8 cellular contexts compared by ENCODE assay signal in genomic region chr3:108221403-108221802, GRCh38. TPM values are rescaled to one million over a fixed set of nuclear protein-coding genes. Genes with fewer than 3 reads are reported as not detected.
DNase-seq lines count a peak whose midpoint lies in the region; ATAC-seq and TF ChIP-seq lines count a peak whose summit lies in the region.

No MANE protein-coding gene starts in this region.

- H3K36me3 Mint-ChIP-seq in CD8-positive, alpha-beta T cell: peaks cover 18% of the 10 kb centered on the region
- peaks cover 14% of the 10 kb centered on the region for H3K36me3 Mint-ChIP-seq in effector memory CD8-positive, alpha-beta T cell (ENCODE audit: insufficient read depth)

- H3K4me1 Mint-ChIP-seq in CD8-positive, alpha-beta T cell (ENCODE audit: low read depth): peaks cover 59% of the 10 kb centered on the region
- H3K4me1 Mint-ChIP-seq in effector memory CD8-positive, alpha-beta T cell (ENCODE audit: low read depth in 2 of 2): peaks cover 32 to 52% of the 10 kb centered on the region in 2 donors

- peak overlapping the region; percentile 97 for H3K4me3 Mint-ChIP-seq in CD8-positive, alpha-beta T cell
- H3K4me3 Mint-ChIP-seq in effector memory CD8-positive, alpha-beta T cell: peak overlapping the region; percentile 98 to 99

- peaks cover 43% of the 10 kb centered on the region for H3K4me1 ChIP-seq in CD8-positive, alpha-beta T cell (ENCODE audit: insufficient read depth, low read length)
- peaks cover 25% of the 10 kb centered on the region for H3K4me1 ChIP-seq in neuron (ENCODE audit: insufficient read depth, low read length)

- ATAC-seq in CD8-positive, alpha-beta T cell: no peak
- ATAC-seq in effector memory CD8-positive, alpha-beta T cell (replicated peaks): no peak
- no peak for ATAC-seq in GM18870 (IDR thresholded peaks at IDR 0.05; ENCODE audit: unreplicated experiment)

- no peaks in the 10 kb centered on the region for H3K27me3 ChIP-seq in CD8-positive, alpha-beta T cell (ENCODE audit: insufficient read depth, low read length)
- no peaks in the 10 kb centered on the region for H3K27me3 ChIP-seq in neuron (ENCODE audit: insufficient read depth, low read length)

- CTCF ChIA-PET in CD8-positive, alpha-beta T cell (lab: Charles Lee): interaction anchor here (0.5 to 0.7 kb wide), 2 partner anchors 49 to 293 kb away, joined by 3 read pairs; no protein-coding TSS in a partner anchor

- TF ChIP-seq CTCF in CD8-positive, alpha-beta T cell (IDR thresholded peaks at IDR 0.05): no peak
- TF ChIP-seq CTCF in NB4 (IDR thresholded peaks at IDR 0.05; ENCODE audit: low read depth, low read length): no peak

- H3K27ac ChIP-seq in CD8-positive, alpha-beta T cell (ENCODE audit: low read depth, low read length): peak overlapping the region; percentile 96

- H3K4me3 ChIP-seq in CD8-positive, alpha-beta T cell (ENCODE audit: low read depth, low read length): peak overlapping the region; percentile 73
- H3K4me3 ChIP-seq in NB4 (ENCODE audit: low read depth, low read length): peak overlapping the region; percentile 84
- H3K4me3 ChIP-seq in neuron (ENCODE audit: low read length): peak overlapping the region; percentile 75

- peak overlapping the region; percentile 23 for H2AFZ ChIP-seq in neuron (ENCODE audit: low read depth, low read length)

- H3K27ac Mint-ChIP-seq in CD8-positive, alpha-beta T cell: peak overlapping the region; percentile 98
- H3K27ac Mint-ChIP-seq in effector memory CD8-positive, alpha-beta T cell: peak overlapping the region; percentile 100

- no peaks in the 10 kb centered on the region for H3K36me3 ChIP-seq in CD8-positive, alpha-beta T cell (ENCODE audit: insufficient read depth, low read length)
- peaks cover 15% of the 10 kb centered on the region for H3K36me3 ChIP-seq in neuron (ENCODE audit: insufficient read depth, low read length)

- intact Hi-C loops in CD8-positive, alpha-beta T cell (cut with DNase I, micrococcal nuclease): loop anchor here (2.0 to 10.0 kb wide), 9 partner anchors 73 to 697 kb away; partner anchors contain the start of genes BBX (in 1 of the 2) and HHLA2 (in 1 of the 2)

- POLR2A ChIA-PET in CD8-positive, alpha-beta T cell (lab: Charles Lee): interaction anchor here (0.5 to 6.0 kb wide), 7 partner anchors 11 to 603 kb away, joined by 3 to 46 read pairs (median 5); partner anchors contain the start of gene CD47

- H3K9me3 ChIP-seq in CD8-positive, alpha-beta T cell (ENCODE audit: low read length): no peaks in the 10 kb centered on the region
- H3K9me3 ChIP-seq in neuron (ENCODE audit: low read length): no peaks in the 10 kb centered on the region

- no peaks in the 10 kb centered on the region for H3K27me3 Mint-ChIP-seq in CD8-positive, alpha-beta T cell (ENCODE audit: low read depth)
- H3K27me3 Mint-ChIP-seq in effector memory CD8-positive, alpha-beta T cell: no peaks in the 10 kb centered on the region

- no peaks in the 10 kb centered on the region for H3K9me3 Mint-ChIP-seq in CD8-positive, alpha-beta T cell
- H3K9me3 Mint-ChIP-seq in effector memory CD8-positive, alpha-beta T cell: no peaks in the 10 kb centered on the region

- no peak for TF ChIP-seq POLR2A in NB4 (IDR thresholded peaks at IDR 0.05; ENCODE audit: extremely low read depth, insufficient read length)

- no peak for DNase-seq in CD8-positive, alpha-beta T cell
- DNase-seq in NB4 (ENCODE audit: low read depth) (peak; percentile 17), middle frontal gyrus (ENCODE audit: extremely low spot score, low spot score) (no peak), T-helper 9 cell (no peak), GOT3 (lab: John Stamatoyannopoulos, UW) (no peak)
- DNase-seq in effector memory CD8-positive, alpha-beta T cell: no peak

RNA-seq across cellular contexts. Expression of gene IFT57, which starts 0.8 kb away (rescaled TPM):
- 10 to 100 TPM; 45.2 to 55.7 TPM for total RNA-seq in CD8-positive, alpha-beta T cell
